ENCODE assay signal across 8 cellular contexts in genomic region chr14:75279739-75280447, GRCh38. TPM values are rescaled to one million over a fixed set of nuclear protein-coding genes. Genes with fewer than 3 reads are reported as not detected.
DNase-seq lines count a peak whose midpoint lies in the region; ATAC-seq and TF ChIP-seq lines count a peak whose summit lies in the region.

No MANE protein-coding gene starts in this region.

- H3K27ac ChIP-seq in CD4-positive, alpha-beta memory T cell (ENCODE audit: low read depth, low read length) = peak overlapping the region; percentile 75
- no peak overlapping the region for H3K27ac ChIP-seq in SJSA1

- CTCF ChIA-PET in CD4-positive, alpha-beta memory T cell (lab: Charles Lee; ENCODE audit: partially characterized antibody) = interaction anchor here (1.9 kb wide), 1 partner anchor 47 kb away, joined by 7 read pairs; no protein-coding TSS in a partner anchor

- H3K36me3 ChIP-seq in CD4-positive, alpha-beta memory T cell (ENCODE audit: insufficient read depth, low read length) = no peaks in the 10 kb centered on the region
- H3K36me3 ChIP-seq in SJSA1 = peaks cover 17% of the 10 kb centered on the region

- peaks cover 14 to 46% of the 10 kb centered on the region in 2 donors for H3K36me3 Mint-ChIP-seq in CD4-positive, alpha-beta memory T cell
- peaks cover 8 to 26% of the 10 kb centered on the region in 2 donors for H3K36me3 Mint-ChIP-seq in naive B cell

- H3K27me3 Mint-ChIP-seq in CD4-positive, alpha-beta memory T cell = peaks cover 0 to 28% of the 10 kb centered on the region in 2 donors
- peaks cover 24 to 50% (median 29%) of the 10 kb centered on the region in 3 donors for H3K27me3 Mint-ChIP-seq in naive B cell

- H3K9me3 Mint-ChIP-seq in CD4-positive, alpha-beta memory T cell = peaks cover 0 to 27% (median 0%) of the 10 kb centered on the region in 8 donors
- H3K9me3 Mint-ChIP-seq in naive B cell = peaks cover 0 to 5% (median 0%) of the 10 kb centered on the region in 7 donors

- intact Hi-C loops in CD4-positive, alpha-beta memory T cell (cut with micrococcal nuclease) = no loop called here

- no peak for TF ChIP-seq POLR2A in GM18505 (IDR thresholded peaks at IDR 0.05; ENCODE audit: borderline replicate concordance, extremely low read depth, insufficient read depth, insufficient read length)

- no peak for TF ChIP-seq CTCF in epithelial cell of proximal tubule (conservative IDR thresholded peaks at IDR 0.05; ENCODE audit: low read depth, low read length)

- peak overlapping the region; percentile 98 to 100 (median 99) for H3K27ac Mint-ChIP-seq in CD4-positive, alpha-beta memory T cell
- peak overlapping the region; percentile 98 to 100 (median 100) for H3K27ac Mint-ChIP-seq in naive B cell

- peaks cover 43% of the 10 kb centered on the region for H3K4me1 ChIP-seq in CD4-positive, alpha-beta memory T cell (ENCODE audit: insufficient read depth, low read length)
- peaks cover 29% of the 10 kb centered on the region for H3K4me1 ChIP-seq in SJSA1 (replicated peaks)

- peak overlapping the region; percentile 90 to 98 (median 94) for H3K4me3 Mint-ChIP-seq in CD4-positive, alpha-beta memory T cell
- peak overlapping the region; percentile 81 to 96 (median 95) for H3K4me3 Mint-ChIP-seq in naive B cell

- peaks cover 6% of the 10 kb centered on the region for H3K27me3 ChIP-seq in CD4-positive, alpha-beta memory T cell (ENCODE audit: insufficient read depth, low read length)
- no peaks in the 10 kb centered on the region for H3K27me3 ChIP-seq in SJSA1 (replicated peaks)

- H3K4me1 Mint-ChIP-seq in CD4-positive, alpha-beta memory T cell = peaks cover 30 to 77% (median 41%) of the 10 kb centered on the region in 4 donors
- H3K4me1 Mint-ChIP-seq in naive B cell = peaks cover 41 to 56% (median 44%) of the 10 kb centered on the region in 3 donors

- H3K4me3 ChIP-seq in CD4-positive, alpha-beta memory T cell (ENCODE audit: low read length in 2 of 2) = peak overlapping the region; percentile 64 to 89
- H3K4me3 ChIP-seq in SJSA1 = peak overlapping the region; percentile 51
- peak overlapping the region; percentile 90 for H3K4me3 ChIP-seq in epithelial cell of proximal tubule (ENCODE audit: low read depth, low read length)

- no peak for ATAC-seq in naive B cell (ENCODE audit: low read depth in 2 of 2)
- ATAC-seq in GM18505 (IDR thresholded peaks at IDR 0.05; ENCODE audit: unreplicated experiment) = no peak

- no peaks in the 10 kb centered on the region for H3K9me3 ChIP-seq in CD4-positive, alpha-beta memory T cell (ENCODE audit: control insufficient read depth in 1 of 2, low read length in 2 of 2)
- H3K9me3 ChIP-seq in SJSA1 (replicated peaks) = no peaks in the 10 kb centered on the region

- peak in 3 of 5 donors; percentile 43 to 51 (median 48) for DNase-seq in CD4-positive, alpha-beta memory T cell
- DNase-seq in SJSA1 (ENCODE audit: low read depth in 1 of 2, low spot score in 2 of 2) (no peak), epithelial cell of proximal tubule (ENCODE audit: low read depth) (no peak), naive B cell (peak; percentile 42), 8988T (no peak), NCI-H774 (lab: John Stamatoyannopoulos, UW) (no peak)
- DNase-seq in stimulated activated CD4-positive, alpha-beta T cell treated with anti-CD3 and anti-CD28 coated beads, Interleukin-2, amount 100 ng/mL, for 48 hours = no peak

- POLR2A ChIA-PET in CD4-positive, alpha-beta memory T cell (lab: Charles Lee; ENCODE audit: partially characterized antibody) = interaction anchor here (0.6 to 6.8 kb wide), 10 partner anchors 12 to 104 kb away, joined by 3 to 91 read pairs (median 6); no protein-coding TSS in a partner anchor

RNA-seq across cellular contexts. Expression of gene FOS, which starts 1.3 kb away (rescaled TPM):
- 1 to 10 TPM; 4.1 to 4.3 TPM for total RNA-seq in CD4-positive, alpha-beta memory T cell
- polyA plus RNA-seq in CD4-positive, alpha-beta memory T cell = 100 to 1,000 TPM; 162 to 519 TPM
- total RNA-seq in SJSA1 (2014; rRNA removed; shearing (Covaris generic)) = 6.6 and 7.9 TPM in 2 replicates
- total RNA-seq in epithelial cell of proximal tubule = 2.5 and 2.7 TPM in 2 replicates
- 1,000 to 10,000 TPM in 5 of 6 donors, 100 to 1,000 TPM in 1; 863 to 3,933 (median 2,927) TPM for polyA plus RNA-seq in naive B cell (ENCODE audit: low read depth in 6 of 6)

Comparison
In these comparisons a context has a peak if more than half of its experiments do, and no peak if none do; other contexts are left out.
1. DNase-seq: peak in CD4-positive, alpha-beta memory T cell (3 of 5) and naive B cell (single experiment); none in SJSA1 (0 of 2), epithelial cell of proximal tubule (single experiment), 8988T (single experiment), stimulated activated CD4-positive, alpha-beta T cell treated with anti-CD3 and anti-CD28 coated beads, Interleukin-2, amount 100 ng/mL, for 48 hours (0 of 2) and NCI-H774 (single experiment).
2. Peak in every context shown above with its lines, with median percentiles within 50 percentile points of each other: H3K4me3 ChIP-seq.